Comparison of ENCODE assay signal across 8 cellular contexts in the genomic region with DNA sequence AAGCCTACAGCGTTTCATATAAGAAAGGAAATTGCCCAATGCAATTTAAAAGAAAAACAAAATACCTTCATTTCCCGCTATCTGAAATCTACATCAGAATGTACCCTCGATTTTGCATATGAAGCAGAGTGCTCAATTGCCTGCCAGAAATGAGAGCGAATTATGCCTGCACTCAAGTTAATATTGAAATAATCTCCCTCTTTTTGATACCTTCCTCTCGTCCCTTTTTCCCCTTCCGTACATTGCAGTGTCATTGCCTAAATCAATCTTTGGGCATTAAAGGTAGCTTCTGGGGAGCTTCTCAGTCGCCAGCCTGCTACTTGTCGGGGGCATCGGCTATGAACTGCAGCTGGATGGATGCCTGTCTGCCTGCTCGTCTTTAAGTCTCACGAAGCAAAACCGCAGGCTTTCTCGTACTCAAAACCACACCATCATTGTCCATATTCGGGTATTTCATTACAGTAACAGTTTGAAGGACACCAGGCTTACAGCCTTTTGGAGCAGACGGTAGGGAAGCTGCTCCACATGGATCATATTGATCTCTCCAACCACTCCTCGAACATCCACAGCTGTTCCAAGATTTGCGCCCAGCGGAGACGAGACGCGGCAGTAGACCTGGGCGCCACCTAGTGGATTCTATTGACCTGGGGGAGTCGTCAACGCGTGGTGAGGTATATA.
DNase-seq lines count a peak whose midpoint lies in the region; ATAC-seq, FAIRE-seq and TF ChIP-seq lines count a peak whose summit lies in the region.

No MANE protein-coding gene starts in this region.

- peak; percentile 92 for FAIRE-seq in D721Med (lab: Jason Lieb, UNC)

- H3K36me3 ChIP-seq in HUES48 (ENCODE audit: control insufficient read depth, insufficient read depth, low read length) (no peaks in the 10 kb centered on the region), NT2/D1 (ENCODE audit: insufficient read depth, insufficient read length, low read length) (no peaks in the 10 kb centered on the region)

- ATAC-seq in GM21447 (IDR thresholded peaks at IDR 0.05; ENCODE audit: unreplicated experiment) = peak; percentile 84

- DNase-seq in D721Med (ENCODE audit: insufficient read length, low spot score) (no peak), NT2/D1 (ENCODE audit: low read depth, low spot score) (peak; percentile 77), erythroblast (lab: John Stamatoyannopoulos, UW) (peak; percentile 47 to 72), myocyte (ENCODE audit: low read depth) (peak; percentile 79)
- peak; percentile 77 for DNase-seq in activated CD8-positive, alpha-beta memory T cell treated with anti-CD3 and anti-CD28 coated beads, Interleukin-2, amount 50 U/mL, for 4 hours
- peak; percentile 49 to 56 for DNase-seq in stimulated activated CD8-positive, alpha-beta memory T cell treated with anti-CD3 and anti-CD28 coated beads, Interleukin-7, amount 100 ng/mL, for 4 hours (ENCODE audit: low read depth in 2 of 2)

- peaks cover 16% of the 10 kb centered on the region for H3K4me1 ChIP-seq in HUES48 (ENCODE audit: control insufficient read depth, insufficient read depth, low read length)
- H3K4me1 ChIP-seq in NT2/D1 (ENCODE audit: insufficient read depth, insufficient read length) = no peaks in the 10 kb centered on the region

- H3K9me3 ChIP-seq in HUES48 (ENCODE audit: control insufficient read depth, insufficient read depth, low read length) (no peaks in the 10 kb centered on the region), NT2/D1 (ENCODE audit: insufficient read depth, low read length) (no peaks in the 10 kb centered on the region)

- H3K9ac ChIP-seq in HUES48 (ENCODE audit: low read depth, low read length) = no peak overlapping the region
- peak overlapping the region; percentile 28 for H3K9ac ChIP-seq in NT2/D1 (ENCODE audit: insufficient read length, low read depth)

- H3K27me3 ChIP-seq in HUES48 (ENCODE audit: control insufficient read depth, insufficient read depth, low read length) (peaks cover 15% of the 10 kb centered on the region), NT2/D1 (ENCODE audit: insufficient read depth, insufficient read length) (peaks cover 9% of the 10 kb centered on the region)

- H3K4me3 ChIP-seq in HUES48 (ENCODE audit: low read depth, low read length) (peak overlapping the region; percentile 76), NT2/D1 (ENCODE audit: insufficient read length, low read depth) (peak overlapping the region; percentile 13)

- no peak for TF ChIP-seq POLR2A in erythroblast (IDR thresholded peaks at IDR 0.05; ENCODE audit: low read length)

- H3K27ac ChIP-seq in HUES48 (ENCODE audit: low read depth, low read length) = no peak overlapping the region

- peak; percentile 88 for TF ChIP-seq CTCF in D721Med (IDR thresholded peaks at IDR 0.05; ENCODE audit: insufficient read depth, missing control alignments)
